8 cellular contexts compared by ENCODE assay signal in genomic region chr19:16628183-16628983, GRCh38. TPM values are rescaled to one million over a fixed set of nuclear protein-coding genes. Genes with fewer than 3 reads are reported as not detected.
A peak's percentile ranks its signal among the peaks of the same experiment; 100 is the strongest.
DNase-seq lines count a peak whose midpoint lies in the region; ATAC-seq, FAIRE-seq and TF ChIP-seq lines count a peak whose summit lies in the region.

A gene with protein sequence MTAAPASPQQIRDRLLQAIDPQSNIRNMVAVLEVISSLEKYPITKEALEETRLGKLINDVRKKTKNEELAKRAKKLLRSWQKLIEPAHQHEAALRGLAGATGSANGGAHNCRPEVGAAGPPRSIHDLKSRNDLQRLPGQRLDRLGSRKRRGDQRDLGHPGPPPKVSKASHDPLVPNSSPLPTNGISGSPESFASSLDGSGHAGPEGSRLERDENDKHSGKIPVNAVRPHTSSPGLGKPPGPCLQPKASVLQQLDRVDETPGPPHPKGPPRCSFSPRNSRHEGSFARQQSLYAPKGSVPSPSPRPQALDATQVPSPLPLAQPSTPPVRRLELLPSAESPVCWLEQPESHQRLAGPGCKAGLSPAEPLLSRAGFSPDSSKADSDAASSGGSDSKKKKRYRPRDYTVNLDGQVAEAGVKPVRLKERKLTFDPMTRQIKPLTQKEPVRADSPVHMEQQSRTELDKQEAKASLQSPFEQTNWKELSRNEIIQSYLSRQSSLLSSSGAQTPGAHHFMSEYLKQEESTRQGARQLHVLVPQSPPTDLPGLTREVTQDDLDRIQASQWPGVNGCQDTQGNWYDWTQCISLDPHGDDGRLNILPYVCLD (minus strand): TSS chr19:16628204. CDS start chr19:16627943, 261 bp downstream.

- no peaks in the 10 kb centered on the region for H3K9me1 ChIP-seq in keratinocyte (ENCODE audit: control insufficient read depth, extremely low read depth, insufficient read depth, low read length)

- DNase-seq in AG09319 (ENCODE audit: extremely low read depth, low read depth) = peak; percentile 85
- peak; percentile 92 for DNase-seq in NCI-H345 (lab: John Stamatoyannopoulos, UW)
- peak; percentile 94 for DNase-seq in activated CD4-positive, CD25-positive, alpha-beta regulatory T cell treated with anti-CD3 and anti-CD28 coated beads, Interleukin-2, amount 50 U/mL, for 16 hours (ENCODE audit: low read depth, low spot score)
- DNase-seq in central memory CD8-positive, alpha-beta T cell (ENCODE audit: low spot score in 2 of 2) = peak; percentile 89 to 93
- peak; percentile 61 for DNase-seq in keratinocyte (ENCODE audit: low read depth, low spot score)
- peak; percentile 90 to 95 (median 94) for DNase-seq in stimulated activated CD4-positive, alpha-beta T cell treated with anti-CD3 and anti-CD28 coated beads, Interleukin-12 subunit alpha, Interleukin-12 subunit beta, amount 100 ng/mL, for 48 hours (ENCODE audit: low read depth in 2 of 3, low spot score in 1 of 3)

- H3K36me3 Mint-ChIP-seq in central memory CD8-positive, alpha-beta T cell (ENCODE audit: insufficient read depth) = peaks cover 34% of the 10 kb centered on the region

- no peaks in the 10 kb centered on the region for H3K9me3 Mint-ChIP-seq in central memory CD8-positive, alpha-beta T cell

- H3K36me3 ChIP-seq in keratinocyte (ENCODE audit: control insufficient read depth in 2 of 2, extremely low read depth in 1 of 2, insufficient read depth in 2 of 2, low read length in 2 of 2) = peaks cover 13 to 19% of the 10 kb centered on the region in 2 experiments

- peak within 1 kb of the TSS; percentile 86 for H2AFZ ChIP-seq in keratinocyte (ENCODE audit: control insufficient read depth, low read length)

- dilution Hi-C loops in keratinocyte (cut with MboI; ENCODE audit: extremely low pct_ligation_motif_present, low sequenced_read_pairs) = no loop called here

- peak within 1 kb of the TSS; percentile 84 for H3K27ac ChIP-seq in keratinocyte (ENCODE audit: control insufficient read depth, insufficient read depth, low read length)

- ATAC-seq in GM19023 (IDR thresholded peaks at IDR 0.05; ENCODE audit: unreplicated experiment) (peak; percentile 78), HG03196 (IDR thresholded peaks at IDR 0.05; ENCODE audit: unreplicated experiment) (peak; percentile 86)
- ATAC-seq in central memory CD8-positive, alpha-beta T cell (replicated peaks; ENCODE audit: extremely low read depth, poor library complexity, severe bottlenecking) = peak; percentile 95

- H3K79me2 ChIP-seq in keratinocyte (ENCODE audit: control insufficient read depth, insufficient read depth, low read length) = peaks cover 44% of the 10 kb centered on the region

- H3K4me2 ChIP-seq in keratinocyte (ENCODE audit: control insufficient read depth, extremely low read depth, insufficient read depth, low read depth, low read length) = peak within 1 kb of the TSS; percentile 97

- H4K20me1 ChIP-seq in keratinocyte (ENCODE audit: control insufficient read depth, extremely low read depth, insufficient read depth, low read length) = peaks cover 8% of the 10 kb centered on the region

- H3K4me1 Mint-ChIP-seq in central memory CD8-positive, alpha-beta T cell = peaks cover 38% of the 10 kb centered on the region

- no peaks in the 10 kb centered on the region for H3K9me3 ChIP-seq in keratinocyte (ENCODE audit: control insufficient read depth, low read depth, low read length)

- H3K4me3 Mint-ChIP-seq in central memory CD8-positive, alpha-beta T cell = peak within 1 kb of the TSS; percentile 94

- FAIRE-seq in keratinocyte (lab: Jason Lieb, UNC) = no peak

- H3K27ac Mint-ChIP-seq in central memory CD8-positive, alpha-beta T cell (ENCODE audit: low read depth) = peak within 1 kb of the TSS; percentile 88

- peak within 1 kb of the TSS; percentile 97 for H3K9ac ChIP-seq in keratinocyte (ENCODE audit: control insufficient read depth, extremely low read depth, insufficient read depth, low read length)

- peaks cover 17% of the 10 kb centered on the region for H3K4me1 ChIP-seq in keratinocyte (ENCODE audit: control insufficient read depth, extremely low read depth, insufficient read depth, low read length)

- TF ChIP-seq CTCF in AG09319 (IDR thresholded peaks at IDR 0.05; ENCODE audit: low read depth, low read length) = no peak
- no peak for TF ChIP-seq CTCF in keratinocyte (optimal IDR thresholded peaks at IDR 0.05 in 1 of 3, IDR thresholded peaks at IDR 0.05 in 1 of 3, conservative IDR thresholded peaks at IDR 0.05 in 1 of 3; ENCODE audit: extremely low read depth in 1 of 3, insufficient read depth in 2 of 3, low read length in 3 of 3)

- peak within 1 kb of the TSS; percentile 84 to 100 (median 96) for H3K4me3 ChIP-seq in keratinocyte (ENCODE audit: control insufficient read depth in 2 of 3, extremely low read depth in 1 of 3, insufficient read depth in 2 of 3, low read depth in 1 of 3, low read length in 3 of 3)

- no peaks in the 10 kb centered on the region for H3K27me3 ChIP-seq in keratinocyte (ENCODE audit: control insufficient read depth, extremely low read depth, insufficient read depth, low read length)

- H3K27me3 Mint-ChIP-seq in central memory CD8-positive, alpha-beta T cell = no peaks in the 10 kb centered on the region

RNA-seq across cellular contexts. Expression of the gene that starts here (rescaled TPM):
- 4.7 to 5.9 TPM (median 4.9 TPM) in 3 replicates for polyA plus RNA-seq in keratinocyte
- polyA plus RNA-seq in keratinocyte (2011; ENCODE audit: low read depth) = 5.0 TPM
- 3.6 and 4.1 TPM in 2 replicates for polyA plus RNA-seq in keratinocyte (2011; cell fraction: cytosol; rRNA removed)
- 9.6 and 9.7 TPM in 2 replicates for polyA plus RNA-seq in keratinocyte (2011; cell fraction: nucleus; rRNA removed)
- polyA plus RNA-seq in keratinocyte (2012; ENCODE audit: low replicate concordance) = 5.3 and 7.2 TPM in 2 replicates
- 5.8 to 8.5 TPM (median 6.7 TPM) in 3 replicates for polyA minus RNA-seq in keratinocyte
- 13.0 TPM for polyA minus RNA-seq in keratinocyte (2011; cell fraction: cytosol; rRNA and poly(A)+ RNA removed)
- 9.2 and 10.4 TPM in 2 replicates for polyA minus RNA-seq in keratinocyte (2011; cell fraction: nucleus; rRNA and poly(A)+ RNA removed)

Comparison
In these comparisons a context has a peak if more than half of its experiments do, and no peak if none do; other contexts are left out.
1. Peak in every context shown above with its lines: DNase-seq, ATAC-seq, H3K4me3 ChIP-seq and H3K27ac ChIP-seq.